14 cellular contexts compared by ENCODE assay signal in genomic region chr2:104118889-104119288, GRCh38.
DNase-seq lines count a peak whose midpoint lies in the region; ATAC-seq and TF ChIP-seq lines count a peak whose summit lies in the region.
"Had no signal": no experiment of that assay in that cellular context is flagged by ENCODE, and none has a peak within 500 bp of the region (broad histone marks: within the 10 kb centered on the region; RNA-seq: fewer than 3 reads in every experiment).

No MANE protein-coding gene starts in this region.

- WGBS in H9 (ENCODE audit: extremely low coverage, insufficient read length, low lambda C conversion rate), result no CpG with 5 or more reads among the region's 2 CpGs
- WGBS in mesendoderm (ENCODE audit: extremely low coverage, insufficient coverage, low lambda C conversion rate), result no CpG with 5 or more reads among the region's 2 CpGs
- 72 to 73% methylated on average over 2 of the region's 2 CpGs for WGBS in heart right ventricle, 2 donors

- H3K4me3 ChIP-seq in mesendoderm (ENCODE audit: low read length) (no peak overlapping the region), heart right ventricle (no peak overlapping the region)
- H3K4me3 ChIP-seq: BLaER1 treated with 17β-estradiol and CSF1 and Interleukin-3, amounts not matched to agents 10 nM and 100 nM; HAP-1 had no signal

- no peak overlapping the region for H3K4me2 ChIP-seq in H9 (ENCODE audit: insufficient read depth, insufficient read length, low read length)
- no peak overlapping the region for H3K4me2 ChIP-seq in mesendoderm (ENCODE audit: low read length)
- H3K4me2 ChIP-seq: BLaER1 treated with 17β-estradiol and CSF1 and Interleukin-3, amounts not matched to agents 10 nM and 100 nM had no signal

- H3K4ac ChIP-seq in H9 (ENCODE audit: low read depth, low read length) (no peak overlapping the region), mesendoderm (ENCODE audit: low read depth, low read length) (no peak overlapping the region)

- H2BK15ac ChIP-seq in H9 (ENCODE audit: low read depth, low read length), result no peak overlapping the region
- no peak overlapping the region for H2BK15ac ChIP-seq in mesendoderm (replicated peaks; ENCODE audit: low read depth)

- H3K9me3 ChIP-seq in H9 (ENCODE audit: control insufficient read depth, low read depth, low read length) (no peaks in the 10 kb centered on the region), heart right ventricle (no peaks in the 10 kb centered on the region)
- H3K9me3 ChIP-seq: BLaER1 treated with 17β-estradiol and CSF1 and Interleukin-3, amounts not matched to agents 10 nM and 100 nM; HAP-1 had no signal

- H4K91ac ChIP-seq in H9 (ENCODE audit: insufficient read length, low read depth, low read length), result no peak overlapping the region

- H2BK12ac ChIP-seq in H9 (ENCODE audit: insufficient read length, low read depth, low read length), result no peak overlapping the region

- H3K4me1 Mint-ChIP-seq in H9 (peaks cover 4 to 16% of the 10 kb centered on the region in 2 experiments; a peak in 3 of 4 replicates), glutamatergic neuron (ENCODE audit: low read depth, unreplicated experiment) (peaks cover 34% of the 10 kb centered on the region)
- H3K4me1 Mint-ChIP-seq: B cell had no signal

- DNase-seq in H9, result no peak
- DNase-seq in glutamatergic neuron, result peak; percentile 17
- peak; percentile 0 for DNase-seq in mesendoderm
- DNase-seq in heart right ventricle, result no peak
- DNase-seq in stimulated activated CD4-positive, alpha-beta T cell treated with anti-CD3 and anti-CD28 coated beads, Interleukin-2, amount 100 ng/mL, for 24 hours, result no peak
- DNase-seq in epidermal melanocyte (ENCODE audit: insufficient read length, low spot score), result no peak
- DNase-seq: Calu3; CD8-positive, alpha-beta T cell; DMS79 treated with DMSO at 0.1 percent for 48 hours; GF-D8; GOT3 had no signal

- H3K9ac ChIP-seq in H9 (ENCODE audit: extremely low read depth, insufficient read length, low read length) (no peak overlapping the region), mesendoderm (ENCODE audit: low read length) (no peak overlapping the region)
- H3K9ac ChIP-seq: BLaER1 treated with 17β-estradiol and CSF1 and Interleukin-3, amounts not matched to agents 10 nM and 100 nM had no signal

- H3K79me2 ChIP-seq in H9 (ENCODE audit: insufficient read depth, low read length) (no peaks in the 10 kb centered on the region), mesendoderm (ENCODE audit: control insufficient read depth, insufficient read depth, low read length) (no peaks in the 10 kb centered on the region)

- H2BK120ac ChIP-seq in H9 (ENCODE audit: low read depth, low read length, poor library complexity, severe bottlenecking), result no peak overlapping the region
- no peak overlapping the region for H2BK120ac ChIP-seq in mesendoderm (ENCODE audit: low read depth, low read length)

- H3K4me3 Mint-ChIP-seq in H9 (no peak overlapping the region), glutamatergic neuron (ENCODE audit: unreplicated experiment) (peak overlapping the region; percentile 21)
- H3K4me3 Mint-ChIP-seq: B cell; CD8-positive, alpha-beta T cell had no signal

- no peaks in the 10 kb centered on the region for H3K23me2 ChIP-seq in H9 (ENCODE audit: insufficient read length, low read depth, low read length, poor library complexity, severe bottlenecking)

- no peak overlapping the region for H3K27ac ChIP-seq in H9 (ENCODE audit: insufficient read length, low read depth, low read length)
- no peak overlapping the region for H3K27ac ChIP-seq in mesendoderm (ENCODE audit: low read depth, low read length)
- no peak overlapping the region for H3K27ac ChIP-seq in heart right ventricle
- H3K27ac ChIP-seq: BLaER1 treated with 17β-estradiol and CSF1 and Interleukin-3, amounts not matched to agents 10 nM and 100 nM had no signal

- H4K20me1 ChIP-seq in H9 (ENCODE audit: control insufficient read depth, insufficient read depth, insufficient read length), result no peaks in the 10 kb centered on the region
- H4K20me1 ChIP-seq: BLaER1 treated with 17β-estradiol and CSF1 and Interleukin-3, amounts not matched to agents 10 nM and 100 nM had no signal

- H2BK5ac ChIP-seq in H9 (ENCODE audit: insufficient read length, low read length) (no peak overlapping the region), mesendoderm (ENCODE audit: low read length) (no peak overlapping the region)

- H4K5ac ChIP-seq in H9 (ENCODE audit: insufficient read length, low read depth, low read length) (no peak overlapping the region), mesendoderm (ENCODE audit: low read length) (no peak overlapping the region)

- H3K27me3 ChIP-seq in H9 (ENCODE audit: insufficient read depth, low read length), result no peaks in the 10 kb centered on the region
- H3K27me3 ChIP-seq in mesendoderm (ENCODE audit: insufficient read depth, low read length, poor library complexity), result no peaks in the 10 kb centered on the region
- peaks cover 0 to 6% (median 0%) of the 10 kb centered on the region in 7 donors for H3K27me3 ChIP-seq in heart right ventricle
- H3K27me3 ChIP-seq: BLaER1 treated with 17β-estradiol and CSF1 and Interleukin-3, amounts not matched to agents 10 nM and 100 nM had no signal

- H4K8ac ChIP-seq in H9 (replicated peaks; ENCODE audit: insufficient read length, low read depth, low read length), result no peak overlapping the region
- no peak overlapping the region for H4K8ac ChIP-seq in mesendoderm (ENCODE audit: low read depth, low read length)

- H3K23ac ChIP-seq in H9 (ENCODE audit: insufficient read length, low read depth, low read length), result no peak overlapping the region
- H3K23ac ChIP-seq in mesendoderm (ENCODE audit: low read length), result no peak overlapping the region

- no peak overlapping the region for H3K14ac ChIP-seq in H9 (ENCODE audit: insufficient read depth, low read length)

- H2AK5ac ChIP-seq in H9 (ENCODE audit: insufficient read length, low read length) (no peak overlapping the region), mesendoderm (ENCODE audit: low read length) (no peak overlapping the region)

- TF ChIP-seq CTCF in H9 (conservative IDR thresholded peaks at IDR 0.05), result no peak
- no peak for TF ChIP-seq CTCF in glutamatergic neuron (IDR thresholded peaks at IDR 0.05; ENCODE audit: partially characterized antibody, unreplicated experiment)
- TF ChIP-seq CTCF in heart right ventricle (IDR thresholded peaks at IDR 0.05), result no peak

- no peaks in the 10 kb centered on the region for H3K9me3 Mint-ChIP-seq in H9
- H3K9me3 Mint-ChIP-seq in glutamatergic neuron (ENCODE audit: unreplicated experiment), result no peaks in the 10 kb centered on the region

- H3K4me1 ChIP-seq in H9 (ENCODE audit: insufficient read depth, low read length) (no peaks in the 10 kb centered on the region; the same call in 1 of the 2 replicates), mesendoderm (ENCODE audit: control insufficient read depth, low read depth, low read length) (no peaks in the 10 kb centered on the region), heart right ventricle (no peaks in the 10 kb centered on the region)
- H3K4me1 ChIP-seq: BLaER1 treated with 17β-estradiol and CSF1 and Interleukin-3, amounts not matched to agents 10 nM and 100 nM; HAP-1 had no signal

- H2BK20ac ChIP-seq in H9 (ENCODE audit: low read depth, low read length, poor library complexity, severe bottlenecking), result no peak overlapping the region

- H3K27me3 Mint-ChIP-seq in H9 (ENCODE audit: low read depth) (no peaks in the 10 kb centered on the region), glutamatergic neuron (ENCODE audit: unreplicated experiment) (no peaks in the 10 kb centered on the region)
- H3K27me3 Mint-ChIP-seq: B cell had no signal

- H3K56ac ChIP-seq in H9 (ENCODE audit: insufficient read length, low read depth, low read length) (no peak overlapping the region), mesendoderm (ENCODE audit: low read length) (no peak overlapping the region)

- no peaks in the 10 kb centered on the region for H3K36me3 ChIP-seq in mesendoderm (ENCODE audit: control insufficient read depth, insufficient read depth, low read length)
- H3K36me3 ChIP-seq in heart right ventricle, result no peaks in the 10 kb centered on the region
- H3K36me3 ChIP-seq: BLaER1 treated with 17β-estradiol and CSF1 and Interleukin-3, amounts not matched to agents 10 nM and 100 nM; HAP-1 had no signal

- H3K27ac Mint-ChIP-seq in H9, result peak overlapping the region in 1 of 3 experiments; percentile 29; a peak in 2 of 7 replicates
- H3K27ac Mint-ChIP-seq in glutamatergic neuron (ENCODE audit: unreplicated experiment), result no peak overlapping the region
- H3K27ac Mint-ChIP-seq: B cell; CD8-positive, alpha-beta T cell had no signal

- H3T11ph ChIP-seq in H9 (ENCODE audit: low read length), result no peak overlapping the region

- intact Hi-C loops in heart right ventricle (cut with DNase I), result no loop called here

- H3K18ac ChIP-seq in H9 (ENCODE audit: insufficient read length, low read depth, low read length), result no peak overlapping the region
- H3K18ac ChIP-seq in mesendoderm (ENCODE audit: low read length), result no peak overlapping the region

- ATAC-seq in heart right ventricle, result no peak
- ATAC-seq: CD8-positive, alpha-beta T cell had no signal

- H2AFZ ChIP-seq in H9 (ENCODE audit: low read length), result peak overlapping the region; percentile 36

- H3K79me1 ChIP-seq in H9 (ENCODE audit: insufficient read depth, low read depth, low read length, poor library complexity, severe bottlenecking) (no peaks in the 10 kb centered on the region), mesendoderm (ENCODE audit: low read length) (no peaks in the 10 kb centered on the region)

- H3K36me3 Mint-ChIP-seq in H9 (ENCODE audit: insufficient read depth in 1 of 3, low read depth in 3 of 3), result no peaks in the 10 kb centered on the region
- no peaks in the 10 kb centered on the region for H3K36me3 Mint-ChIP-seq in glutamatergic neuron (ENCODE audit: unreplicated experiment)
- H3K36me3 Mint-ChIP-seq: CD8-positive, alpha-beta T cell had no signal

Comparison
In these comparisons a context has a peak if more than half of its experiments do, and no peak if none do; other contexts are left out.
1. DNase-seq: peak in glutamatergic neuron (single experiment) and mesendoderm (single experiment); none in H9 (single experiment), heart right ventricle (0 of 2), stimulated activated CD4-positive, alpha-beta T cell treated with anti-CD3 and anti-CD28 coated beads, Interleukin-2, amount 100 ng/mL, for 24 hours (0 of 2) and epidermal melanocyte (single experiment).